In genomic region chr3:29083607-29084120, GRCh38 we compare ENCODE assay signal across 20 cellular contexts.
A peak's percentile ranks its signal among the peaks of the same experiment; 100 is the strongest.
DNase-seq lines count a peak whose midpoint lies in the region; ATAC-seq and TF ChIP-seq lines count a peak whose summit lies in the region.
"Had no signal": no experiment of that assay in that cellular context is flagged by ENCODE, and none has a peak within 500 bp of the region (broad histone marks: within the 10 kb centered on the region; RNA-seq: fewer than 3 reads in every experiment).

No MANE protein-coding gene starts in this region.

- no peaks in the 10 kb centered on the region for H3K4me1 ChIP-seq in adipocyte (ENCODE audit: control insufficient read depth, insufficient read depth, low read length)

- in situ Hi-C loops in GM13976 (cut with MboI; ENCODE audit: low sequenced_read_pairs, unreplicated experiment): no loop called here

- no peaks in the 10 kb centered on the region for H3K36me3 Mint-ChIP-seq in mesothelial cell of epicardium
- H3K36me3 Mint-ChIP-seq: IgD-negative memory B cell had no signal

- peak overlapping the region; percentile 66 for H3K27ac Mint-ChIP-seq in mesothelial cell of epicardium
- H3K27ac Mint-ChIP-seq: IgD-negative memory B cell had no signal

- no peaks in the 10 kb centered on the region for H3K27me3 Mint-ChIP-seq in mesothelial cell of epicardium (ENCODE audit: low read depth)
- H3K27me3 Mint-ChIP-seq: IgD-negative memory B cell had no signal

- H3K9me3 Mint-ChIP-seq in mesothelial cell of epicardium: peaks cover 10% of the 10 kb centered on the region

- H3K4me3 Mint-ChIP-seq in mesothelial cell of epicardium: no peak overlapping the region
- H3K4me3 Mint-ChIP-seq: IgD-negative memory B cell had no signal

- no peak overlapping the region for H3K4me3 ChIP-seq in adipocyte (ENCODE audit: low read length)
- H3K4me3 ChIP-seq: GM23248 had no signal

- no peak overlapping the region for H3K9ac ChIP-seq in adipocyte (ENCODE audit: low read length)
- H3K9ac ChIP-seq: GM23248 had no signal

- TF ChIP-seq CTCF in mesothelial cell of epicardium (IDR thresholded peaks at IDR 0.05; ENCODE audit: unreplicated experiment) (no peak), GM13976 (IDR thresholded peaks at IDR 0.05; ENCODE audit: borderline replicate concordance, control extremely low read depth, extremely low read depth, insufficient read depth, missing control alignments) (no peak)

- H3K27me3 ChIP-seq in adipocyte (replicated peaks; ENCODE audit: control insufficient read depth, insufficient read depth, low read length): no peaks in the 10 kb centered on the region

- H3K4me1 Mint-ChIP-seq in mesothelial cell of epicardium: peaks cover 5% of the 10 kb centered on the region
- H3K4me1 Mint-ChIP-seq: IgD-negative memory B cell had no signal

- DNase-seq in adipocyte (ENCODE audit: low read depth) (peak; percentile 28), brain pericyte (ENCODE audit: low read depth, low spot score) (peak; percentile 53), mesothelial cell of epicardium (ENCODE audit: low spot score in 2 of 2, unreplicated experiment in 2 of 2) (no peak), smooth muscle cell of the brain vasculature (ENCODE audit: low read depth, low spot score) (peak; percentile 49), mucosa of gallbladder (ENCODE audit: low spot score) (no peak), GM13976 (ENCODE audit: low spot score) (no peak)
- DNase-seq: ACHN, AML-193, DMS79 treated with DMSO at 0.1 percent for 48 hours, GM23248, Karpas-422, MM.1S, NCI-H1092, NCI-H1436 treated with DMSO at 0.1 percent for 48 hours, NCI-H2171, NCI-H69 had no signal

- peaks cover 5% of the 10 kb centered on the region for H3K9me3 ChIP-seq in adipocyte (ENCODE audit: control insufficient read depth, low read length)

- ATAC-seq in GM18907 (IDR thresholded peaks at IDR 0.05; ENCODE audit: unreplicated experiment): no peak
- ATAC-seq: HCT116, Right ventricle myocardium inferior had no signal

- no peaks in the 10 kb centered on the region for H3K36me3 ChIP-seq in adipocyte (ENCODE audit: control insufficient read depth, insufficient read depth, low read length, severe bottlenecking)

Comparison
In these comparisons a context has a peak if more than half of its experiments do, and no peak if none do; other contexts are left out.
1. DNase-seq: peak in adipocyte (single experiment), brain pericyte (single experiment) and smooth muscle cell of the brain vasculature (single experiment); none in mesothelial cell of epicardium (0 of 2), mucosa of gallbladder (single experiment) and GM13976 (single experiment).